20 cellular contexts compared by ENCODE assay signal in the genomic region with DNA sequence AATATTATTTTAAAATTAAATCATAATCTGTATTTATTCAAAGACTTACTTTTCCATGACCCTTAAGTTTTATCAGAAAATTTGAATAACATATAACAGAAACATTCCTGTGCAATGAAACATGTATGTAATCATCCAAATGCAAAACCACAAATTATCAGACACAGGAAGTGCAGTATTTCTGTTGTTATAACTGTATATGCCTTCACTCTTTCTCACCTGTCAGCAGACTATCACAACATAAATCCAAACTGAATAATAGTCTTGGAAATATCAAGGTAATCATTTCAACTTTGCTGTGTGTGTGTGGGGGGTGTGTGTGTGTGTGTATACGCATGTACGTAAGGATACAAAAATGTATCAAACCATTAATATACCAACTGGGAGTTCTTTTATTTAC.
"Had no signal": no experiment of that assay in that cellular context is flagged by ENCODE, and none has a peak within 500 bp of the region (broad histone marks: within the 10 kb centered on the region; RNA-seq: fewer than 3 reads in every experiment).

No MANE protein-coding gene starts in this region.

- H3K4me3 Mint-ChIP-seq: activated naive CD4-positive, alpha-beta T cell treated with anti-CD3 and anti-CD28 coated beads, Interleukin-2, amount 50 U/mL, for 24 hours; natural killer cell treated with Interleukin-12 subunit alpha and Interleukin-12 subunit beta and Interleukin-15 and Interleukin-18, amount 100 ng/mL, for 72 hours had no signal

- H3K36me3 ChIP-seq: right atrium auricular region, tibial artery, uterus had no signal

- H3K27me3 ChIP-seq: body of pancreas, right atrium auricular region, tibial artery, uterus had no signal

- ATAC-seq: body of pancreas; natural killer cell treated with Interleukin-12 subunit alpha and Interleukin-12 subunit beta and Interleukin-15 and Interleukin-18, amount 100 ng/mL, for 72 hours had no signal

- H3K4me3 ChIP-seq: body of pancreas, right atrium auricular region, skin epidermis, tibial artery, uterus had no signal

- H3K4me1 ChIP-seq: body of pancreas, right atrium auricular region, uterus had no signal

- H3K9me3 Mint-ChIP-seq: activated naive CD4-positive, alpha-beta T cell treated with anti-CD3 and anti-CD28 coated beads, Interleukin-2, amount 50 U/mL, for 24 hours had no signal

- H3K27me3 Mint-ChIP-seq: activated naive CD4-positive, alpha-beta T cell treated with anti-CD3 and anti-CD28 coated beads, Interleukin-2, amount 50 U/mL, for 24 hours; natural killer cell treated with Interleukin-12 subunit alpha and Interleukin-12 subunit beta and Interleukin-15 and Interleukin-18, amount 100 ng/mL, for 72 hours had no signal

- H3K36me3 Mint-ChIP-seq: activated naive CD4-positive, alpha-beta T cell treated with anti-CD3 and anti-CD28 coated beads, Interleukin-2, amount 50 U/mL, for 24 hours; natural killer cell treated with Interleukin-12 subunit alpha and Interleukin-12 subunit beta and Interleukin-15 and Interleukin-18, amount 100 ng/mL, for 72 hours had no signal

- DNase-seq: activated CD4-positive, CD25-positive, alpha-beta regulatory T cell treated with anti-CD3 and anti-CD28 coated beads, Interleukin-2, amount 50 U/mL, for 72 hours; activated effector memory CD4-positive, alpha-beta T cell treated with Interleukin-2 at 50 U/mL for 16 hours; activated T-cell treated with anti-CD3 and anti-CD28 coated beads, Interleukin-2, amount 50 U/mL, for 1 hour; amniotic stem cell; body of pancreas; effector memory CD4-positive, alpha-beta T cell; glutamatergic neuron; hypothalamus; kidney glomerular epithelial cell; mesendoderm; occipital lobe; stimulated activated CD4-positive, alpha-beta T cell treated with anti-CD3 and anti-CD28 coated beads, Interleukin-15, amount 100 ng/mL, for 24 hours; stimulated activated CD4-positive, alpha-beta T cell treated with anti-CD3 and anti-CD28 coated beads, Interleukin-4, amount 100 ng/mL, for 1 hour; stimulated activated naive CD4-positive, alpha-beta T cell; tibial artery; uterus had no signal

- H3K9me3 ChIP-seq: body of pancreas, right atrium auricular region, tibial artery, uterus had no signal

- H3K27ac ChIP-seq: body of pancreas, right atrium auricular region, skin epidermis, tibial artery, uterus had no signal

- H3K27ac Mint-ChIP-seq: activated naive CD4-positive, alpha-beta T cell treated with anti-CD3 and anti-CD28 coated beads, Interleukin-2, amount 50 U/mL, for 24 hours; natural killer cell treated with Interleukin-12 subunit alpha and Interleukin-12 subunit beta and Interleukin-15 and Interleukin-18, amount 100 ng/mL, for 72 hours had no signal

- H3K4me1 Mint-ChIP-seq: activated naive CD4-positive, alpha-beta T cell treated with anti-CD3 and anti-CD28 coated beads, Interleukin-2, amount 50 U/mL, for 24 hours had no signal
